Comparison of ENCODE assay signal across 32 cellular contexts in the genomic region with DNA sequence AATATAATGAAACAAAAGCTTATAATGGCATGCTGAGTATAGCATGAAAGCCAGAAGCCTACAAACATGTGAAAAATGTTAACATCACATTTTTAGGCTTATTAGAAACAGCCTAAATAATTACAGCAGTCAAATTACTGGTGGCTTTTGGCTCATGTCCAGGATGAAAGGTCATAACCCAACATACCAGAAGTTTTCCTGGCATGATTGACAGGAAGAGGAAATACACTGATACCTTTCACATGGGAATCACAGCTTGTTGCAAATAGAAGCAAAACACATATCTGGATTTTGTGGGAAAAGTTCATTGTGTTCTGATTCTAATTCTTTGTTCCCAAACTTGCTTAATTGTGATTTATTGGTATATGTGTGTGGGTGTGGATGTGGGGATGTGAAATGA.
DNase-seq lines count a peak whose midpoint lies in the region; ATAC-seq and TF ChIP-seq lines count a peak whose summit lies in the region.
"Had no signal": no experiment of that assay in that cellular context is flagged by ENCODE, and none has a peak within 500 bp of the region (broad histone marks: within the 10 kb centered on the region; RNA-seq: fewer than 3 reads in every experiment).

No MANE protein-coding gene starts in this region.

- H3K4me1 ChIP-seq in prostate gland (replicated peaks), result no peaks in the 10 kb centered on the region
- H3K4me1 ChIP-seq: breast epithelium, colonic mucosa, lower lobe of right lung, parathyroid adenoma, SJSA1, testis, vagina had no signal

- no peak for TF ChIP-seq POLR2A in prostate gland (IDR thresholded peaks at IDR 0.05)

- no peak for ATAC-seq in HG02970 (IDR thresholded peaks at IDR 0.05; ENCODE audit: low FRiP score, unreplicated experiment)
- ATAC-seq: activated T-helper 17 cell treated with anti-CD3 and anti-CD28 coated beads, Interleukin-2, amount 50 U/mL, for 72 hours; lower lobe of right lung; Panc1; stimulated activated naive CD8-positive, alpha-beta T cell treated with anti-CD3 and anti-CD28 coated beads, Interleukin-15, Interleukin-2, amounts not matched to agents 100 U/mL and 50 U/mL, for 24 hours had no signal

- POLR2A ChIA-PET in RWPE1 (lab: Yijun Ruan, JAX; ENCODE audit: low non-redundant PET), result no interaction called here

- peaks cover 3% of the 10 kb centered on the region for H3K9me3 Mint-ChIP-seq in activated T-helper 1 cell treated with anti-CD3 and anti-CD28 coated beads, Interleukin-12 subunit alpha, Interleukin-12 subunit beta, Interleukin-2, Interleukin-4 antibody, amounts not matched to agents 30 ng/mL and 10 ng/mL and 1 ng/mL, durations not matched to agents 14 hours and 24 hours and 36 hours

- intact Hi-C loops in activated T-helper 1 cell treated with anti-CD3 and anti-CD28 coated beads, Interleukin-12 subunit alpha, Interleukin-12 subunit beta, Interleukin-2, Interleukin-4 antibody, amounts not matched to agents 30 ng/mL and 10 ng/mL and 1 ng/mL, durations not matched to agents 14 hours and 24 hours and 36 hours (cut with micrococcal nuclease), result no loop called here
- intact Hi-C loops in prostate gland (cut with DNase I), result no loop called here

- H3K9me3 ChIP-seq in prostate gland, result no peaks in the 10 kb centered on the region
- H3K9me3 ChIP-seq: colonic mucosa, lower lobe of right lung, MG63, testis, vagina had no signal

- no peaks in the 10 kb centered on the region for H3K27me3 Mint-ChIP-seq in activated T-helper 1 cell treated with anti-CD3 and anti-CD28 coated beads, Interleukin-12 subunit alpha, Interleukin-12 subunit beta, Interleukin-2, Interleukin-4 antibody, amounts not matched to agents 30 ng/mL and 10 ng/mL and 1 ng/mL, durations not matched to agents 14 hours and 24 hours and 36 hours (ENCODE audit: insufficient read depth)
- H3K27me3 Mint-ChIP-seq: activated CD4-positive, alpha-beta memory T cell treated with anti-CD3 and anti-CD28 coated beads, Interleukin-2, amount 10 ng/mL, durations not matched to agents 7 days and 5 days; activated T-helper 17 cell treated with anti-CD3 and anti-CD28 coated beads, Interleukin-2, amount 50 U/mL, for 72 hours had no signal

- TF ChIP-seq CTCF in RWPE1 (conservative IDR thresholded peaks at IDR 0.05; ENCODE audit: low read depth) (no peak), fibroblast of villous mesenchyme (IDR thresholded peaks at IDR 0.05; ENCODE audit: insufficient read depth, low read depth, low read length) (no peak), prostate gland (IDR thresholded peaks at IDR 0.05) (no peak)

- H3K4me1 Mint-ChIP-seq in activated T-helper 1 cell treated with anti-CD3 and anti-CD28 coated beads, Interleukin-12 subunit alpha, Interleukin-12 subunit beta, Interleukin-2, Interleukin-4 antibody, amounts not matched to agents 30 ng/mL and 10 ng/mL and 1 ng/mL, durations not matched to agents 14 hours and 24 hours and 36 hours (ENCODE audit: low read depth), result no peaks in the 10 kb centered on the region
- H3K4me1 Mint-ChIP-seq: activated CD4-positive, alpha-beta memory T cell treated with anti-CD3 and anti-CD28 coated beads, Interleukin-2, amount 10 ng/mL, durations not matched to agents 7 days and 5 days; activated T-helper 17 cell treated with anti-CD3 and anti-CD28 coated beads, Interleukin-2, amount 50 U/mL, for 72 hours; nephron progenitor cell had no signal

- H3K27ac ChIP-seq in RWPE1 (no peak overlapping the region), prostate gland (no peak overlapping the region)
- H3K27ac ChIP-seq: breast epithelium, colonic mucosa, GM23248, lower lobe of right lung, parathyroid adenoma, SJSA1, testis, vagina had no signal

- CTCF ChIA-PET in RWPE1 (lab: Yijun Ruan, JAX), result interaction anchor here (0.6 kb wide), 1 partner anchor 1580 kb away, joined by 3 read pairs; no protein-coding TSS in a partner anchor

- no peak overlapping the region for H3K27ac Mint-ChIP-seq in activated T-helper 1 cell treated with anti-CD3 and anti-CD28 coated beads, Interleukin-12 subunit alpha, Interleukin-12 subunit beta, Interleukin-2, Interleukin-4 antibody, amounts not matched to agents 30 ng/mL and 10 ng/mL and 1 ng/mL, durations not matched to agents 14 hours and 24 hours and 36 hours
- H3K27ac Mint-ChIP-seq: activated CD4-positive, alpha-beta memory T cell treated with anti-CD3 and anti-CD28 coated beads, Interleukin-2, amount 10 ng/mL, durations not matched to agents 7 days and 5 days; activated T-helper 17 cell treated with anti-CD3 and anti-CD28 coated beads, Interleukin-2, amount 50 U/mL, for 72 hours; nephron progenitor cell; T-helper 1 cell treated with Interleukin-12 subunit alpha and Interleukin-12 subunit beta and Interleukin-4 antibody, amounts not matched to agents 30 μg/mL and 1 μg/mL, for 36 hours had no signal

- H3K4me3 ChIP-seq in fibroblast of villous mesenchyme (ENCODE audit: low read depth, low read length), result no peak overlapping the region
- no peak overlapping the region for H3K4me3 ChIP-seq in prostate gland
- H3K4me3 ChIP-seq: breast epithelium, colonic mucosa, GM23248, lower lobe of right lung, MG63, SJSA1, testis, vagina had no signal

- H3K36me3 ChIP-seq in prostate gland, result no peaks in the 10 kb centered on the region
- H3K36me3 ChIP-seq: breast epithelium, colonic mucosa, lower lobe of right lung, MG63, SJSA1, vagina had no signal

- H3K36me3 Mint-ChIP-seq in activated T-helper 1 cell treated with anti-CD3 and anti-CD28 coated beads, Interleukin-12 subunit alpha, Interleukin-12 subunit beta, Interleukin-2, Interleukin-4 antibody, amounts not matched to agents 30 ng/mL and 10 ng/mL and 1 ng/mL, durations not matched to agents 14 hours and 24 hours and 36 hours (ENCODE audit: low read depth), result no peaks in the 10 kb centered on the region

- H3K27me3 ChIP-seq in prostate gland (replicated peaks; ENCODE audit: insufficient read depth), result no peaks in the 10 kb centered on the region
- H3K27me3 ChIP-seq: breast epithelium, colonic mucosa, MG63, SJSA1, testis, vagina had no signal

- no peak overlapping the region for H3K4me3 Mint-ChIP-seq in activated T-helper 1 cell treated with anti-CD3 and anti-CD28 coated beads, Interleukin-12 subunit alpha, Interleukin-12 subunit beta, Interleukin-2, Interleukin-4 antibody, amounts not matched to agents 30 ng/mL and 10 ng/mL and 1 ng/mL, durations not matched to agents 14 hours and 24 hours and 36 hours
- H3K4me3 Mint-ChIP-seq: activated CD4-positive, alpha-beta memory T cell treated with anti-CD3 and anti-CD28 coated beads, Interleukin-2, amount 10 ng/mL, durations not matched to agents 7 days and 5 days; activated T-helper 17 cell treated with anti-CD3 and anti-CD28 coated beads, Interleukin-2, amount 50 U/mL, for 72 hours; nephron progenitor cell; T-helper 1 cell treated with Interleukin-12 subunit alpha and Interleukin-12 subunit beta and Interleukin-4 antibody, amounts not matched to agents 30 μg/mL and 1 μg/mL, for 36 hours had no signal

- peak; percentile 17 for DNase-seq in Daoy (ENCODE audit: low read depth)
- peak; percentile 16 for DNase-seq in RWPE1 (ENCODE audit: low spot score)
- peak; percentile 13 for DNase-seq in fibroblast of villous mesenchyme (ENCODE audit: low read depth)
- peak; percentile 65 for DNase-seq in pulmonary artery endothelial cell (ENCODE audit: low read depth, low spot score)
- DNase-seq in SK-N-DZ (ENCODE audit: low spot score), result no peak
- no peak for DNase-seq in activated T-helper 1 cell treated with anti-CD3 and anti-CD28 coated beads, Interleukin-12 subunit alpha, Interleukin-12 subunit beta, Interleukin-2, Interleukin-4 antibody, amounts not matched to agents 30 ng/mL and 10 ng/mL and 1 ng/mL, durations not matched to agents 14 hours and 24 hours and 36 hours (ENCODE audit: low spot score)
- DNase-seq in prostate gland (ENCODE audit: low spot score), result no peak
- DNase-seq: activated CD4-positive, alpha-beta memory T cell treated with anti-CD3 and anti-CD28 coated beads, Interleukin-2, amount 10 ng/mL, durations not matched to agents 7 days and 5 days; activated CD4-positive, alpha-beta T cell treated with anti-CD3 and anti-CD28 coated beads for 1 hour; activated CD8-positive, alpha-beta memory T cell treated with anti-CD3 and anti-CD28 coated beads, Interleukin-2, amount 50 U/mL, for 48 hours; activated naive CD4-positive, alpha-beta T cell treated with anti-CD3 and anti-CD28 coated beads, Interleukin-2, amount 50 U/mL, for 16 hours; amniotic stem cell; colonic mucosa; glutamatergic neuron; GM23248; lower lobe of right lung; MG63; NCI-H1105 treated with DMSO at 0.1 percent for 48 hours; NCI-H2081; NCI-H226; NCI-H69; nephron progenitor cell; stimulated activated naive CD8-positive, alpha-beta T cell treated with anti-CD3 and anti-CD28 coated beads, Interleukin-15, Interleukin-2, amounts not matched to agents 100 U/mL and 50 U/mL, for 24 hours; testis had no signal

Comparison
In these comparisons a context has a peak if more than half of its experiments do, and no peak if none do; other contexts are left out.
1. DNase-seq: peak in Daoy (single experiment), RWPE1 (single experiment), fibroblast of villous mesenchyme (single experiment) and pulmonary artery endothelial cell (single experiment); none in SK-N-DZ (single experiment), activated T-helper 1 cell treated with anti-CD3 and anti-CD28 coated beads, Interleukin-12 subunit alpha, Interleukin-12 subunit beta, Interleukin-2, Interleukin-4 antibody, amounts not matched to agents 30 ng/mL and 10 ng/mL and 1 ng/mL, durations not matched to agents 14 hours and 24 hours and 36 hours (single experiment) and prostate gland (single experiment).